Comparison of ENCODE assay signal across 11 cellular contexts in genomic region chr13:100454876-100455275, GRCh38.
DNase-seq lines count a peak whose midpoint lies in the region; ATAC-seq, FAIRE-seq and TF ChIP-seq lines count a peak whose summit lies in the region.
"Had no signal": no experiment of that assay in that cellular context is flagged by ENCODE, and none has a peak within 500 bp of the region (broad histone marks: within the 10 kb centered on the region; RNA-seq: fewer than 3 reads in every experiment).

No MANE protein-coding gene starts in this region.

- H3K36me3 ChIP-seq in Karpas-422 (ENCODE audit: insufficient read depth, low read length): no peaks in the 10 kb centered on the region
- H3K36me3 ChIP-seq in K562 (ENCODE audit: control insufficient read depth, insufficient read depth, low read length): no peaks in the 10 kb centered on the region
- no peaks in the 10 kb centered on the region for H3K36me3 ChIP-seq in HepG2 (replicated peaks in 1 of 2; ENCODE audit: control insufficient read depth in 1 of 2, insufficient read depth in 2 of 2, low read length in 2 of 2)

- H3K4me2 ChIP-seq in Karpas-422 (ENCODE audit: low read depth, low read length, poor library complexity, severe bottlenecking) (no peak overlapping the region), K562 (ENCODE audit: insufficient read depth, low read length) (no peak overlapping the region), HepG2 (ENCODE audit: low read depth, low read length) (no peak overlapping the region)

- 55% methylated on average over 1 of the region's 1 CpG for WGBS in K562 (ENCODE audit: insufficient coverage, low coverage, missing lambda C conversion rate)
- 93% methylated on average over 1 of the region's 1 CpG for whole genome bisulfite sequencing in HepG2 (ENCODE audit: low lambda C conversion rate)

- DNase-seq in EL: peak; percentile 65
- peak; percentile 9 for DNase-seq in Karpas-422
- DNase-seq in K562 (ENCODE audit: extremely low read depth in 1 of 4, low spot score in 3 of 4): no peak
- DNase-seq in kidney tubule cell (ENCODE audit: low spot score): peak; percentile 43
- DNase-seq in HepG2 (ENCODE audit: low spot score): no peak
- DNase-seq: NCI-H1105; NCI-H526 treated with DMSO at 0.1 percent for 48 hours; stimulated activated CD4-positive, alpha-beta T cell treated with anti-CD3 and anti-CD28 coated beads, Interleukin-15, amount 100 ng/mL, for 24 hours had no signal

- H3K9ac ChIP-seq in Karpas-422 (ENCODE audit: low read length) (no peak overlapping the region), K562 (ENCODE audit: insufficient read depth in 1 of 2, low read depth in 2 of 2, low read length in 2 of 2) (no peak overlapping the region), HepG2 (ENCODE audit: insufficient read depth, low read depth, low read length) (no peak overlapping the region)

- in situ Hi-C loops in K562 (cut with MboI) (no loop called here), HepG2 (cut with HindIII; ENCODE audit: extremely low pct_ligation_motif_present, low pct_unique_long_range_greater_than_20kb) (no loop called here)

- H3K9me3 ChIP-seq in Karpas-422 (ENCODE audit: low read length) (no peaks in the 10 kb centered on the region), K562 (replicated peaks; ENCODE audit: control insufficient read depth, insufficient read depth, low read depth, low read length) (no peaks in the 10 kb centered on the region), HepG2 (ENCODE audit: low read length) (no peaks in the 10 kb centered on the region)

- TF ChIP-seq CTCF in K562 (IDR thresholded peaks at IDR 0.05 in 2 of 3, conservative IDR thresholded peaks at IDR 0.05 in 1 of 3; ENCODE audit: insufficient read depth in 2 of 3, low read depth in 1 of 3, low read length in 3 of 3): no peak
- no peak for TF ChIP-seq CTCF in HepG2 (CRISPR knock-in tag; IDR thresholded peaks at IDR 0.05)

- FAIRE-seq in K562 (lab: Jason Lieb, UNC) (no peak), HepG2 (lab: Jason Lieb, UNC) (no peak)

- TF ChIP-seq RAD21 in K562 (CRISPR knock-in tag; conservative IDR thresholded peaks at IDR 0.05 in 1 of 2, IDR thresholded peaks at IDR 0.05 in 1 of 2): no peak
- no peak for TF ChIP-seq RAD21 in HepG2 (CRISPR knock-in tag; IDR thresholded peaks at IDR 0.05)

- intact Hi-C loops in K562 (cut with micrococcal nuclease) (no loop called here), HepG2 (cut with micrococcal nuclease; ENCODE audit: unreplicated experiment) (no loop called here)

- no peaks in the 10 kb centered on the region for H3K9me1 ChIP-seq in K562 (ENCODE audit: control insufficient read depth, insufficient read depth, low read length)

- H3K27me3 ChIP-seq in Karpas-422 (ENCODE audit: low read length): no peaks in the 10 kb centered on the region
- H3K27me3 ChIP-seq in K562 (ENCODE audit: control insufficient read depth in 2 of 2, insufficient read depth in 2 of 2, low read length in 2 of 2): no peaks in the 10 kb centered on the region
- H3K27me3 ChIP-seq in HepG2 (ENCODE audit: control insufficient read depth in 1 of 2, insufficient read depth in 2 of 2, low read length in 2 of 2): no peaks in the 10 kb centered on the region

- TF ChIP-seq EP300 in K562 (IDR thresholded peaks at IDR 0.05; ENCODE audit: low read length): no peak
- no peak for TF ChIP-seq EP300 in HepG2 (IDR thresholded peaks at IDR 0.05; ENCODE audit: low read depth in 2 of 2, low read length in 2 of 2)
- TF ChIP-seq EP300 in HepG2 (CRISPR knock-in tag; IDR thresholded peaks at IDR 0.05; ENCODE audit: borderline replicate concordance): no peak

- H3K4me1 ChIP-seq in Karpas-422 (ENCODE audit: low read length): no peaks in the 10 kb centered on the region
- H3K4me1 ChIP-seq in K562 (replicated peaks in 1 of 2; ENCODE audit: control insufficient read depth in 2 of 2, insufficient read depth in 2 of 2, low read length in 2 of 2): no peaks in the 10 kb centered on the region
- H3K4me1 ChIP-seq in HepG2 (ENCODE audit: insufficient read depth, low read length): no peaks in the 10 kb centered on the region

- no peaks in the 10 kb centered on the region for H3K9me2 ChIP-seq in Karpas-422 (replicated peaks; ENCODE audit: insufficient read depth, low read length)

- H2AFZ ChIP-seq in Karpas-422 (ENCODE audit: low read length) (no peak overlapping the region), K562 (ENCODE audit: low read depth, low read length) (no peak overlapping the region), HepG2 (ENCODE audit: low read length) (no peak overlapping the region)

- H4K20me1 ChIP-seq in Karpas-422 (ENCODE audit: insufficient read depth, low read depth, low read length) (no peaks in the 10 kb centered on the region), K562 (replicated peaks; ENCODE audit: control insufficient read depth, insufficient read depth, low read length) (no peaks in the 10 kb centered on the region), HepG2 (ENCODE audit: insufficient read depth, low read length) (no peaks in the 10 kb centered on the region)

- H3K79me2 ChIP-seq in Karpas-422 (ENCODE audit: low read length) (no peaks in the 10 kb centered on the region), K562 (ENCODE audit: control insufficient read depth, insufficient read depth, low read length) (no peaks in the 10 kb centered on the region), HepG2 (ENCODE audit: insufficient read depth, low read length) (no peaks in the 10 kb centered on the region)

- no peak overlapping the region for H3K27ac ChIP-seq in Karpas-422 (ENCODE audit: low read length)
- H3K27ac ChIP-seq in K562 (ENCODE audit: extremely low read depth, low read depth, low read length): no peak overlapping the region
- H3K27ac ChIP-seq in HepG2 (ENCODE audit: extremely low read length, insufficient read depth, low read length): no peak overlapping the region
- H3K27ac ChIP-seq: coronary artery had no signal

- no peak overlapping the region for H3K4me3 ChIP-seq in Karpas-422 (ENCODE audit: low read length)
- H3K4me3 ChIP-seq in K562: no peak overlapping the region
- no peak overlapping the region for H3K4me3 ChIP-seq in HepG2 (replicated peaks in 1 of 3; ENCODE audit: insufficient read depth in 1 of 3, low read depth in 2 of 3, low read length in 3 of 3)
- H3K4me3 ChIP-seq: coronary artery had no signal

- no TSS peak for BruUV-seq in K562 (replicated peaks; lab: Mats Ljungman, UMichigan)
- BruUV-seq in HepG2 (replicated peaks; lab: Mats Ljungman, UMichigan): no TSS peak

- POLR2A ChIA-PET in K562 (lab: Yijun Ruan, JAX) (no interaction called here), HepG2 (lab: Yijun Ruan, JAX) (no interaction called here)

- CTCF ChIA-PET in K562 (lab: Yijun Ruan, JAX; ENCODE audit: low intra/inter-chr PET ratio) (no interaction called here), HepG2 (lab: Yijun Ruan, JAX; ENCODE audit: low intra/inter-chr PET ratio, low total read pairs) (no interaction called here)

- TF ChIP-seq POLR2A in K562 (conservative IDR thresholded peaks at IDR 0.05) (no peak), HepG2 (IDR thresholded peaks at IDR 0.05; ENCODE audit: insufficient read depth in 1 of 2, low read depth in 2 of 2, low read length in 2 of 2) (no peak)

- no peak for ATAC-seq in K562
- ATAC-seq in GM18873 (IDR thresholded peaks at IDR 0.05; ENCODE audit: low FRiP score, unreplicated experiment): no peak
- no peak for ATAC-seq in GM21526 (IDR thresholded peaks at IDR 0.05; ENCODE audit: low FRiP score, unreplicated experiment)
- no peak for ATAC-seq in HepG2

TF ChIP-seq in K562, 482 proteins besides CTCF, POLR2A, EP300 and RAD21 (continues in another document):
- TF ChIP-seq ZNF408 (CRISPR knock-in tag; IDR thresholded peaks at IDR 0.05; ENCODE audit: low read depth) (no peak), E2F3 (CRISPR knock-in tag; IDR thresholded peaks at IDR 0.05) (no peak), ZNF655 (CRISPR knock-in tag; IDR thresholded peaks at IDR 0.05) (no peak)

TF ChIP-seq in HepG2, 621 proteins besides CTCF, POLR2A, EP300 and RAD21 (continues in another document):
- TF ChIP-seq EHMT2 (IDR thresholded peaks at IDR 0.05; ENCODE audit: borderline replicate concordance, low read depth, low read length) (no peak), MXI1 (IDR thresholded peaks at IDR 0.05; ENCODE audit: borderline replicate concordance, low read depth, low read length) (no peak), SKIL (CRISPR knock-in tag; IDR thresholded peaks at IDR 0.05; ENCODE audit: borderline replicate concordance) (no peak)

Comparison
In these comparisons a context has a peak if more than half of its experiments do, and no peak if none do; other contexts are left out.
1. DNase-seq: peak in EL (single experiment), Karpas-422 (single experiment) and kidney tubule cell (single experiment); none in K562 (0 of 4) and HepG2 (single experiment).